In the genomic region with DNA sequence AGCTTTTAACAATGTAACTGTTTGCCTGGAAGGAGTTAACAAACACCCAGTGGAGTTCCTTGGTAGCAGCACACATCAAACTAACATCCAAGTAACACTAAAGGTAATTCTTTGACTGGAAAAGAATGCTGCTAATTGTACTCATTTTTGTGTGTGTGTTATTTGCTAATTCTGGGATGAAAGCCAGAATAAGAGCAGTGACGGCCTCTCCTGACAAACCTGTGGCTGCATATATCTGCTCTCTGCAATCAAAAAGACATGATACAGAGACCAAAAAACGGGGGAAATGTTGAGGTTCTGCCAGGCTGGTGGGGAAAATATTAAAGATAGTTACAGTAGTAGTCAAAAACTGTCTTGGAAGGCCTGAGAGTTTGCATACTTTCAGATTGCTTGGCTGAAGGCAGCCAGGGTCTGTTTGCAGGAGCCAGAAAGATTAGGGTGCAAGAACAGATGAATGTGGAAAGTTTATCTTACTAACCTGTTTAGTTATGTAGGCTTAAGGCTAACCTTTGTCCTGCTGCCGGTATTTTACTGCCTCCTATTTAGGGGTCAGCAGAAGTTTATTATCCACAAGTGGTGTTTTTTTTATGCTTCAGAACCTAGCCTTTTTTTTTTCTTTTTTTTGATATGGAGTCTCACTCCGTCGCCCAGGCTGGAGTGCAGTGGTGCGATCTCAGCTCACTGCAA, we compare ENCODE assay signal across 18 cellular contexts.
DNase-seq lines count a peak whose midpoint lies in the region; ATAC-seq, FAIRE-seq and TF ChIP-seq lines count a peak whose summit lies in the region.
"Had no signal": no experiment of that assay in that cellular context is flagged by ENCODE, and none has a peak within 500 bp of the region (broad histone marks: within the 10 kb centered on the region; RNA-seq: fewer than 3 reads in every experiment).

No MANE protein-coding gene starts in this region.

- H3K9me3 Mint-ChIP-seq in CD4-positive, alpha-beta T cell = no peaks in the 10 kb centered on the region
- H3K9me3 Mint-ChIP-seq: CD8-positive, alpha-beta memory T cell had no signal

- intact Hi-C loops in CD4-positive, alpha-beta T cell (cut with DNase I, micrococcal nuclease) = no loop called here

- H3K9me3 ChIP-seq in CD4-positive, alpha-beta T cell (ENCODE audit: control insufficient read depth, low read length) = no peaks in the 10 kb centered on the region
- H3K9me3 ChIP-seq: BLaER1 treated with 17β-estradiol and CSF1 and Interleukin-3, amounts not matched to agents 10 nM and 100 nM; Caco-2; HAP-1 had no signal

- no peaks in the 10 kb centered on the region for H3K27me3 ChIP-seq in CD4-positive, alpha-beta T cell (ENCODE audit: control insufficient read depth, insufficient read depth, low read length)
- H3K27me3 ChIP-seq: BLaER1 treated with 17β-estradiol and CSF1 and Interleukin-3, amounts not matched to agents 10 nM and 100 nM had no signal

- CTCF ChIA-PET in CD4-positive, alpha-beta T cell (lab: Charles Lee) = no interaction called here

- no peak for TF ChIP-seq CTCF in CD4-positive, alpha-beta T cell (IDR thresholded peaks at IDR 0.05)

- FAIRE-seq in GM12891 (lab: Jason Lieb, UNC) = peak; percentile 45
- FAIRE-seq: D721Med, G401.6, GM12892, GM18507 had no signal

- TF ChIP-seq POLR2A in GM12891 (IDR thresholded peaks at IDR 0.05; ENCODE audit: low read depth, low read length) = no peak
- TF ChIP-seq POLR2A in erythroblast (IDR thresholded peaks at IDR 0.05; ENCODE audit: low read length) = no peak

- no peak for DNase-seq in CD4-positive, alpha-beta T cell
- DNase-seq in GM12891 (ENCODE audit: insufficient read length, low spot score) (no peak), erythroblast (lab: John Stamatoyannopoulos, UW) (peak; percentile 17 to 67), renal cortical epithelial cell (ENCODE audit: low read depth) (peak; percentile 4), NCI-H146 treated with DMSO at 0.1 percent for 48 hours (lab: John Stamatoyannopoulos, UW; ENCODE audit: unreplicated experiment) (no peak), NCI-H446 (lab: John Stamatoyannopoulos, UW) (no peak)
- DNase-seq in NK-92 treated with Interleukin-12 subunit alpha and Interleukin-12 subunit beta, amount 100 ng/mL, for 24 hours (lab: John Stamatoyannopoulos, UW) = no peak
- DNase-seq: Caco-2; CD8-positive, alpha-beta memory T cell; GM23248 had no signal

- no peak overlapping the region for H3K27ac ChIP-seq in CD4-positive, alpha-beta T cell (ENCODE audit: low read depth, low read length)
- H3K27ac ChIP-seq: BLaER1 treated with 17β-estradiol and CSF1 and Interleukin-3, amounts not matched to agents 10 nM and 100 nM; GM23248; HL-60 had no signal

- POLR2A ChIA-PET in CD4-positive, alpha-beta T cell (lab: Charles Lee) = no interaction called here

- H3K4me1 Mint-ChIP-seq in CD4-positive, alpha-beta T cell (ENCODE audit: low read depth) = peaks cover 21% of the 10 kb centered on the region

- H3K4me3 Mint-ChIP-seq in CD4-positive, alpha-beta T cell = no peak overlapping the region
- H3K4me3 Mint-ChIP-seq: B cell; CD8-positive, alpha-beta memory T cell had no signal

- H3K27me3 Mint-ChIP-seq in CD4-positive, alpha-beta T cell = no peaks in the 10 kb centered on the region
- H3K27me3 Mint-ChIP-seq: B cell; CD8-positive, alpha-beta memory T cell had no signal

- H3K27ac Mint-ChIP-seq in CD4-positive, alpha-beta T cell = peak overlapping the region; percentile 45
- H3K27ac Mint-ChIP-seq: CD8-positive, alpha-beta memory T cell had no signal

- ATAC-seq in CD4-positive, alpha-beta T cell (ENCODE audit: poor library complexity) = no peak

- H3K36me3 Mint-ChIP-seq in CD4-positive, alpha-beta T cell (ENCODE audit: low read depth) = no peaks in the 10 kb centered on the region
- H3K36me3 Mint-ChIP-seq: CD8-positive, alpha-beta memory T cell had no signal

TF ChIP-seq in GM12891, 5 proteins besides CTCF, POLR2A, EP300 and RAD21:
- no peak for TF ChIP-seq POU2F2 (IDR thresholded peaks at IDR 0.05; ENCODE audit: low read depth, low read length)
- TF ChIP-seq TAF1 (IDR thresholded peaks at IDR 0.05; ENCODE audit: low read depth, low read length) = no peak
- TF ChIP-seq PAX5 (IDR thresholded peaks at IDR 0.05; ENCODE audit: insufficient read depth, low read length, severe bottlenecking) = no peak
- no peak for TF ChIP-seq SPI1 (IDR thresholded peaks at IDR 0.05; ENCODE audit: low read depth, low read length)
- no peak for TF ChIP-seq POLR2AphosphoS5 (IDR thresholded peaks at IDR 0.05; ENCODE audit: low read depth, low read length)

Comparison
In these comparisons a context has a peak if more than half of its experiments do, and no peak if none do; other contexts are left out.
1. DNase-seq: peak in erythroblast (2 of 2) and renal cortical epithelial cell (single experiment); none in CD4-positive, alpha-beta T cell (0 of 10), GM12891 (single experiment), NK-92 treated with Interleukin-12 subunit alpha and Interleukin-12 subunit beta, amount 100 ng/mL, for 24 hours (single experiment), NCI-H146 treated with DMSO at 0.1 percent for 48 hours (single experiment) and NCI-H446 (0 of 2).